Comparison of ENCODE assay signal across 14 cellular contexts in the genomic region with DNA sequence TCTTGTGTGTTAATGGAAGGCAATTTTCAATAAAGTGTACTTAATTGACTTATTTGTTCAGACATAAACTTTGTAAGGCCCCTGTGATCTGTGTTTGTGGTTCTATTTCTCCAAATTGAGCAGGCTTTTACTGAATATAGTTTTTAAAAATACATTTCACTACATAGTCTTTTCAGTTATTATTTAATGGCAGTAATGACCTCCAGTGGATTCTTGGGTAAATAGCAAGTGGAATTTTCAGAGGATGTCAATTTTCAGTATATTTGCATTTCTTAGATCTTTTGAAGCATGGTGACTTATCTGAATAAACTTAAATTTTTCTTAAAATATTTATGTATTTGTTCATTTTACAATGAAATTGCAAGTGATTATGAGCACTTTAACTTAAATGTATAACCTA.
DNase-seq lines count a peak whose midpoint lies in the region; TF ChIP-seq lines count a peak whose summit lies in the region.
"Had no signal": no experiment of that assay in that cellular context is flagged by ENCODE, and none has a peak within 500 bp of the region (broad histone marks: within the 10 kb centered on the region; RNA-seq: fewer than 3 reads in every experiment).

No MANE protein-coding gene starts in this region.

- TF ChIP-seq CTCF in MM.1S (IDR thresholded peaks at IDR 0.05; ENCODE audit: low read length): peak; percentile 24
- TF ChIP-seq CTCF in brain microvascular endothelial cell (IDR thresholded peaks at IDR 0.05; ENCODE audit: low read depth, low read length, missing control alignments): peak; percentile 24
- peak; percentile 22 for TF ChIP-seq CTCF in neural progenitor cell (IDR thresholded peaks at IDR 0.05)

- no peaks in the 10 kb centered on the region for H3K36me3 Mint-ChIP-seq in neural progenitor cell
- H3K36me3 Mint-ChIP-seq: activated naive CD4-positive, alpha-beta T cell treated with anti-CD3 and anti-CD28 coated beads, Interleukin-2, amount 50 U/mL, for 72 hours; mesothelial cell of epicardium had no signal

- H3K36me3 ChIP-seq in MM.1S (replicated peaks; ENCODE audit: insufficient read depth, low read length) (no peaks in the 10 kb centered on the region), brain microvascular endothelial cell (replicated peaks) (no peaks in the 10 kb centered on the region), neural progenitor cell (no peaks in the 10 kb centered on the region)
- H3K36me3 ChIP-seq: SJCRH30 had no signal

- H3K79me2 ChIP-seq in MM.1S (ENCODE audit: low read length): no peaks in the 10 kb centered on the region
- no peaks in the 10 kb centered on the region for H3K79me2 ChIP-seq in neural progenitor cell (ENCODE audit: low read depth)
- H3K79me2 ChIP-seq: parathyroid adenoma had no signal

- H3K4me1 ChIP-seq in MM.1S (ENCODE audit: low read length) (no peaks in the 10 kb centered on the region), neural progenitor cell (no peaks in the 10 kb centered on the region)
- H3K4me1 ChIP-seq: parathyroid adenoma, SJCRH30 had no signal

- H4K20me1 ChIP-seq in MM.1S (ENCODE audit: insufficient read depth, low read length) (no peaks in the 10 kb centered on the region), neural progenitor cell (ENCODE audit: low read depth) (no peaks in the 10 kb centered on the region)

- in situ Hi-C loops in brain microvascular endothelial cell (cut with HindIII; ENCODE audit: low pct_ligation_motif_present, low sequenced_read_pairs): no loop called here

- no peak overlapping the region for H3K4me3 Mint-ChIP-seq in neural progenitor cell
- H3K4me3 Mint-ChIP-seq: mesothelial cell of epicardium had no signal

- no peak overlapping the region for H3K4me3 ChIP-seq in MM.1S (ENCODE audit: low read length)
- H3K4me3 ChIP-seq in brain microvascular endothelial cell (ENCODE audit: low read depth, low read length): no peak overlapping the region
- H3K4me3 ChIP-seq in neural progenitor cell: no peak overlapping the region
- H3K4me3 ChIP-seq: SJCRH30 had no signal

- no peaks in the 10 kb centered on the region for H3K9me2 ChIP-seq in MM.1S (replicated peaks; ENCODE audit: insufficient read depth, low read length)

- H3K27me3 ChIP-seq in MM.1S (replicated peaks; ENCODE audit: insufficient read depth, low read length) (no peaks in the 10 kb centered on the region), brain microvascular endothelial cell (replicated peaks) (no peaks in the 10 kb centered on the region), neural progenitor cell (no peaks in the 10 kb centered on the region)
- H3K27me3 ChIP-seq: SJCRH30 had no signal

- H2AFZ ChIP-seq in MM.1S (ENCODE audit: low read length) (no peak overlapping the region), neural progenitor cell (replicated peaks) (no peak overlapping the region)
- H2AFZ ChIP-seq: parathyroid adenoma had no signal

- no peak overlapping the region for H3K27ac Mint-ChIP-seq in neural progenitor cell
- H3K27ac Mint-ChIP-seq: activated naive CD4-positive, alpha-beta T cell treated with anti-CD3 and anti-CD28 coated beads, Interleukin-2, amount 50 U/mL, for 72 hours; mesothelial cell of epicardium had no signal

- peaks cover 2% of the 10 kb centered on the region for H3K4me1 Mint-ChIP-seq in neural progenitor cell

- H3F3A ChIP-seq in MM.1S (ENCODE audit: insufficient read depth, low read length) (no peaks in the 10 kb centered on the region), neural progenitor cell (ENCODE audit: low read depth) (no peaks in the 10 kb centered on the region)

- no peaks in the 10 kb centered on the region for H3K27me3 Mint-ChIP-seq in neural progenitor cell (ENCODE audit: insufficient read depth, low read depth)

- H3K9me3 Mint-ChIP-seq in neural progenitor cell: no peaks in the 10 kb centered on the region
- H3K9me3 Mint-ChIP-seq: activated naive CD4-positive, alpha-beta T cell treated with anti-CD3 and anti-CD28 coated beads, Interleukin-2, amount 50 U/mL, for 72 hours had no signal

- H3K27ac ChIP-seq in MM.1S (ENCODE audit: low read length) (no peak overlapping the region), brain microvascular endothelial cell (no peak overlapping the region), neural progenitor cell (no peak overlapping the region)
- H3K27ac ChIP-seq: parathyroid adenoma, SJCRH30, VCaP had no signal

- H3K9me3 ChIP-seq in MM.1S (replicated peaks; ENCODE audit: insufficient read depth, low read length): no peaks in the 10 kb centered on the region
- H3K9me3 ChIP-seq in neural progenitor cell (ENCODE audit: low read depth): no peaks in the 10 kb centered on the region
- H3K9me3 ChIP-seq: SJCRH30 had no signal

- no peak overlapping the region for H3K9ac ChIP-seq in MM.1S (ENCODE audit: low read length)
- no peak overlapping the region for H3K9ac ChIP-seq in neural progenitor cell
- H3K9ac ChIP-seq: parathyroid adenoma had no signal

- DNase-seq in DMS153 treated with DMSO at 0.1 percent for 48 hours (lab: John Stamatoyannopoulos, UW; ENCODE audit: unreplicated experiment) (peak; percentile 15), DMS153 (lab: John Stamatoyannopoulos, UW) (no peak), MM.1S (peak; percentile 21), brain microvascular endothelial cell (no peak), neural progenitor cell (ENCODE audit: low spot score) (no peak), Ammon's horn (ENCODE audit: low spot score) (no peak), NCI-H2081 (lab: John Stamatoyannopoulos, UW) (no peak), iPS-NIHi11 (ENCODE audit: low spot score) (no peak)
- DNase-seq: activated CD8-positive, alpha-beta memory T cell treated with anti-CD3 and anti-CD28 coated beads, Interleukin-2, amount 50 U/mL, for 48 hours; SJCRH30 had no signal

- H3K4me2 ChIP-seq in MM.1S (ENCODE audit: low read depth, low read length) (no peak overlapping the region), neural progenitor cell (no peak overlapping the region)

Comparison
In these comparisons a context has a peak if more than half of its experiments do, and no peak if none do; other contexts are left out.
1. DNase-seq: peak in DMS153 treated with DMSO at 0.1 percent for 48 hours (single experiment) and MM.1S (single experiment); none in DMS153 (single experiment), brain microvascular endothelial cell (single experiment), neural progenitor cell (single experiment), Ammon's horn (single experiment), NCI-H2081 (0 of 2) and iPS-NIHi11 (single experiment).
2. Peak in every context shown above with its lines, with median percentiles within 50 percentile points of each other: CTCF ChIP-seq.